Comparison of ENCODE assay signal across 13 cellular contexts in the genomic region with DNA sequence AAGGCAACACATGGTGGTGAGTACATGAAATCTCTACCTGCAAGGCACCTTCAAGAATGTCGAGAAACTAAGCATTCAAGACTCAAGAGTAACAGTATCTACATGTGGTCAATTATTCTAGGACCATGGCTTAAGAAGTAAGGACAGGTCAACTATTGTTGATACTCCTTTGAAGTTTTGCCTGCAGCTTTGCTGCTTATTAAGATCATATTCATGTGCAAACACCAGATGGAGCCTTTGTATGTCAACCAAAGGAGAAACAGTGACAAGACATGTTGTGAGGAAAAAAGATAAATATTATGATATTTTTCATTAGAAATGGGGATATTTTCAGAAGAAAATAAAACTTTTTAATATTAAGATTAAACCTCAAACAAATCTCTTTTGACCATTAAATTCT.
DNase-seq lines count a peak whose midpoint lies in the region; ATAC-seq and TF ChIP-seq lines count a peak whose summit lies in the region.
"Had no signal": no experiment of that assay in that cellular context is flagged by ENCODE, and none has a peak within 500 bp of the region (broad histone marks: within the 10 kb centered on the region; RNA-seq: fewer than 3 reads in every experiment).

No MANE protein-coding gene starts in this region.

- TF ChIP-seq CTCF in VCaP (conservative IDR thresholded peaks at IDR 0.05) = peak; percentile 55

- ATAC-seq in GM18502 (IDR thresholded peaks at IDR 0.05; ENCODE audit: poor library complexity, unreplicated experiment) = no peak
- ATAC-seq in HG03378 (IDR thresholded peaks at IDR 0.05; ENCODE audit: unreplicated experiment) = no peak
- ATAC-seq in stimulated activated naive CD8-positive, alpha-beta T cell treated with anti-CD3 and anti-CD28 coated beads, Interleukin-15, Interleukin-2, amounts not matched to agents 100 U/mL and 50 U/mL, for 24 hours = no peak

- no peak overlapping the region for H3K27ac ChIP-seq in VCaP
- H3K27ac ChIP-seq: adrenal gland, KMS-11 had no signal

- DNase-seq in DMS 273 (lab: John Stamatoyannopoulos, UW; ENCODE audit: unreplicated experiment) (peak; percentile 50), DMS 273 treated with DMSO at 0.1 percent for 48 hours (lab: John Stamatoyannopoulos, UW) (no peak), Kasumi-1 (lab: John Stamatoyannopoulos, UW) (peak; percentile 31 to 37), iris pigment epithelial cell (ENCODE audit: low read depth) (peak; percentile 47)
- DNase-seq in stimulated activated naive CD8-positive, alpha-beta T cell treated with anti-CD3 and anti-CD28 coated beads, Interleukin-15, Interleukin-2, amounts not matched to agents 100 U/mL and 50 U/mL, for 24 hours = no peak
- DNase-seq: 8988T; activated CD4-positive, alpha-beta memory T cell treated with anti-CD3 and anti-CD28 coated beads for 36 hours; adrenal gland; stimulated activated CD8-positive, alpha-beta memory T cell treated with anti-CD3 and anti-CD28 coated beads, Interleukin-4, amount 100 ng/mL, for 48 hours had no signal

Comparison
In these comparisons a context has a peak if more than half of its experiments do, and no peak if none do; other contexts are left out.
1. DNase-seq: peak in DMS 273 (single experiment), Kasumi-1 (2 of 2) and iris pigment epithelial cell (single experiment); none in DMS 273 treated with DMSO at 0.1 percent for 48 hours (single experiment) and stimulated activated naive CD8-positive, alpha-beta T cell treated with anti-CD3 and anti-CD28 coated beads, Interleukin-15, Interleukin-2, amounts not matched to agents 100 U/mL and 50 U/mL, for 24 hours (single experiment).